21 cellular contexts compared by ENCODE assay signal in the genomic region with DNA sequence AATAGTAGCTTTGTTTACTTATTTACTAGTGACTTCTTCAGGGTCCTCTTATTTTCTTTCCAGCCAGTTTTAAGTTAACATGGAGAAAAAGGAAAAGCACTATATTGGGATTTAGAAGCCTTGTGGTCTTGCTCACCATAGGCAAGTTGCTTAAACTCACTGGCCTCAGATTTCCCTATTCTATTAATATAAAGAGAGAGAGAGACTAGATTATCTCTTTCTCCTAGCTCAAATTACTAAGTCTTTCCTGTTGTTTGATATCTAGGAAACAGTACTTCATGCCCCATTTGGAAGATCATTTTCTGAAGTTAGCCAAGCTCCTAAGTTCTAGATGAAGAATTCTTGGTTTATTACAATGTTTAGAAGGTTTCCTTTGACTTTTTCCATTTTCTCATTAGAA.
"Had no signal": no experiment of that assay in that cellular context is flagged by ENCODE, and none has a peak within 500 bp of the region (broad histone marks: within the 10 kb centered on the region; RNA-seq: fewer than 3 reads in every experiment).

No MANE protein-coding gene starts in this region.

- ATAC-seq: activated CD8-positive, alpha-beta T cell treated with anti-CD3 and anti-CD28 coated beads for 36 hours; body of pancreas; effector memory CD8-positive, alpha-beta T cell; gastroesophageal sphincter; left lobe of liver; right lobe of liver; stimulated activated naive CD8-positive, alpha-beta T cell treated with anti-CD3 and anti-CD28 coated beads, Interleukin-15, amount 100 ng/mL, for 72 hours; T-cell had no signal

- H3K27me3 Mint-ChIP-seq: activated CD8-positive, alpha-beta T cell treated with anti-CD3 and anti-CD28 coated beads for 36 hours; activated naive CD8-positive, alpha-beta T cell treated with anti-CD3 and anti-CD28 coated beads for 36 hours; effector memory CD8-positive, alpha-beta T cell; stimulated activated naive CD8-positive, alpha-beta T cell treated with anti-CD3 and anti-CD28 coated beads, Interleukin-15, amount 100 ng/mL, for 72 hours; T-cell had no signal

- H3K27ac ChIP-seq: body of pancreas, epithelial cell of prostate, prostate gland, spleen, WERI-Rb-1 had no signal

- H3K9ac ChIP-seq: SK-N-SH had no signal

- H3K9me3 ChIP-seq: body of pancreas, gastroesophageal sphincter, prostate gland, right lobe of liver, SK-N-SH had no signal

- H3K4me3 Mint-ChIP-seq: activated CD8-positive, alpha-beta T cell treated with anti-CD3 and anti-CD28 coated beads for 36 hours; activated naive CD8-positive, alpha-beta T cell treated with anti-CD3 and anti-CD28 coated beads for 36 hours; effector memory CD8-positive, alpha-beta T cell; nephron; stimulated activated naive CD8-positive, alpha-beta T cell treated with anti-CD3 and anti-CD28 coated beads, Interleukin-15, amount 100 ng/mL, for 72 hours; T-cell had no signal

- H3K36me3 ChIP-seq: gastroesophageal sphincter, prostate gland, right lobe of liver, WERI-Rb-1 had no signal

- H3K4me3 ChIP-seq: body of pancreas, gastroesophageal sphincter, prostate gland, right lobe of liver, spleen had no signal

- DNase-seq: activated CD4-positive, alpha-beta T cell treated with anti-CD3 and anti-CD28 coated beads for 4 hours; activated CD8-positive, alpha-beta memory T cell treated with anti-CD3 and anti-CD28 coated beads, Interleukin-2, amount 50 U/mL, for 4 hours; activated CD8-positive, alpha-beta T cell treated with anti-CD3 and anti-CD28 coated beads for 36 hours; activated naive CD8-positive, alpha-beta T cell treated with anti-CD3 and anti-CD28 coated beads for 36 hours; activated T-cell treated with anti-CD3 and anti-CD28 coated beads, Interleukin-2, amount 50 U/mL, for 48 hours; amygdala; body of pancreas; effector memory CD8-positive, alpha-beta T cell; islet precursor cell; right lobe of liver; SK-N-SH; spleen; stimulated activated naive CD8-positive, alpha-beta T cell treated with anti-CD3 and anti-CD28 coated beads, Interleukin-15, amount 100 ng/mL, for 72 hours; T-cell; T-helper 9 cell; WERI-Rb-1 had no signal

- H3K4me2 ChIP-seq: SK-N-SH had no signal

- H3K27ac Mint-ChIP-seq: activated CD8-positive, alpha-beta T cell treated with anti-CD3 and anti-CD28 coated beads for 36 hours; activated naive CD8-positive, alpha-beta T cell treated with anti-CD3 and anti-CD28 coated beads for 36 hours; effector memory CD8-positive, alpha-beta T cell; stimulated activated naive CD8-positive, alpha-beta T cell treated with anti-CD3 and anti-CD28 coated beads, Interleukin-15, amount 100 ng/mL, for 72 hours; T-cell had no signal

- H3K27me3 ChIP-seq: body of pancreas, gastroesophageal sphincter, right lobe of liver, spleen had no signal
